In the genomic region with DNA sequence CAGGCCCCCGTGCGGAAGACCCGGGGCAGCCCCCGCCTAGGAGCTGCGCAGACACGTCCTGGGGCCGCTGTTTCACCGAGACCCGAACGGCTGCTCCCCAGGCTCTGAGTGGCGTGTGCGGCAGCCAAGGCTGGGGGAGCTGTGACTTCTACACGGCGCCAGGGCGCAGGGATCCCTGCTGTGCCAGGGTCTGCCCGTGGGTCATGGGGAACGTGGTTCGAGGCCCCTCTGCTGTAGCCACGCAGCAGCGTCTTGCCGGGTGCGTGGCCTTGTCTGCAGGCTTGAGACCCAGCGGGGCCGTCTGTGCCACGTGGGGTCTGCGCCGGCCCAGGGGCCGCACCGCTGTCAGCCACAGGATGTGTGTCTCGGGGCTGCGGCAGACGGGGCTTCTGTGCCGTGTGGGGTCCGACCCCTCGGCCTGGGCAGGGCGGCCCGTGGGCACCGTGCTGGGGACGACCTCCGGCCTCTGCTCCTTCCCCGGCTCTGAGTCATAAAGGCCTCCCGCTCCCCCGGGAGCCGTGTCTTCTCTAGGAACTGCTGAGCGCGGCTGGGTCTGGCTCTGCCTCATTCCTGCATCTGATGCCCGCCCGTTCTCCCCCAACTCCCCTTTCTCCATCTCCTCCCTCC, we compare ENCODE assay signal across 10 cellular contexts. TPM values are rescaled to one million over a fixed set of nuclear protein-coding genes. Genes with fewer than 3 reads are reported as not detected.
DNase-seq lines count a peak whose midpoint lies in the region; ATAC-seq and TF ChIP-seq lines count a peak whose summit lies in the region.
"Had no signal": no experiment of that assay in that cellular context is flagged by ENCODE, and none has a peak within 500 bp of the region (broad histone marks: within the 10 kb centered on the region; RNA-seq: fewer than 3 reads in every experiment).

No MANE protein-coding gene starts in this region.

- H3K4me3 ChIP-seq in fibroblast of the aortic adventitia (ENCODE audit: low read depth, low read length), result peak overlapping the region; percentile 22

- ATAC-seq in GM18907 (IDR thresholded peaks at IDR 0.05; ENCODE audit: unreplicated experiment) (no peak), HG03045 (IDR thresholded peaks at IDR 0.05; ENCODE audit: unreplicated experiment) (no peak)

- DNase-seq in ELF-1 (ENCODE audit: low read depth, low spot score) (peak; percentile 56), RPMI7951 (ENCODE audit: low read depth) (peak; percentile 35), fibroblast of the aortic adventitia (ENCODE audit: low read depth) (peak; percentile 28), posterior cingulate gyrus (peak in 6 of 10 donors; percentile 5 to 84 (median 40)), D341Med (ENCODE audit: low spot score) (no peak), ecto neural progenitor cell (ENCODE audit: low spot score) (no peak)
- DNase-seq: activated naive CD4-positive, alpha-beta T cell treated with anti-CD3 and anti-CD28 coated beads, Interleukin-2, amount 10 ng/mL, durations not matched to agents 7 days and 5 days; NCI-H1930 had no signal

- intact Hi-C loops in posterior cingulate gyrus (cut with DNase I), result no loop called here

- TF ChIP-seq CTCF in fibroblast of the aortic adventitia (IDR thresholded peaks at IDR 0.05; ENCODE audit: insufficient read depth, low read length), result no peak

RNA-seq across cellular contexts. Expression of a gene that starts 12.7 kb away (rescaled TPM):
- 15.9 and 22.8 TPM in 2 replicates for total RNA-seq in RPMI7951 (2014; rRNA removed; shearing (Covaris generic))
- 20.3 and 28.8 TPM in 2 replicates for total RNA-seq in fibroblast of the aortic adventitia (ENCODE audit: low replicate concordance)

RNA-seq across cellular contexts. Expression of a gene that starts 50.1 kb away (rescaled TPM):
- 2.6 and 3.2 TPM in 2 replicates for total RNA-seq in RPMI7951 (2014; rRNA removed; shearing (Covaris generic))
- 7.8 and 9.5 TPM in 2 replicates for total RNA-seq in fibroblast of the aortic adventitia (ENCODE audit: low replicate concordance)

RNA-seq across cellular contexts. Expression of a gene that starts 55.4 kb away (rescaled TPM):
- total RNA-seq in RPMI7951 (2014; rRNA removed; shearing (Covaris generic)), result 6.7 and 7.7 TPM in 2 replicates
- total RNA-seq in fibroblast of the aortic adventitia (ENCODE audit: low replicate concordance), result 9.9 and 20.0 TPM in 2 replicates

Comparison
In these comparisons a context has a peak if more than half of its experiments do, and no peak if none do; other contexts are left out.
1. DNase-seq: peak in ELF-1 (single experiment), RPMI7951 (single experiment), fibroblast of the aortic adventitia (single experiment) and posterior cingulate gyrus (6 of 10); none in D341Med (single experiment) and ecto neural progenitor cell (single experiment).